Comparison of ENCODE assay signal across 9 cellular contexts in the genomic region with DNA sequence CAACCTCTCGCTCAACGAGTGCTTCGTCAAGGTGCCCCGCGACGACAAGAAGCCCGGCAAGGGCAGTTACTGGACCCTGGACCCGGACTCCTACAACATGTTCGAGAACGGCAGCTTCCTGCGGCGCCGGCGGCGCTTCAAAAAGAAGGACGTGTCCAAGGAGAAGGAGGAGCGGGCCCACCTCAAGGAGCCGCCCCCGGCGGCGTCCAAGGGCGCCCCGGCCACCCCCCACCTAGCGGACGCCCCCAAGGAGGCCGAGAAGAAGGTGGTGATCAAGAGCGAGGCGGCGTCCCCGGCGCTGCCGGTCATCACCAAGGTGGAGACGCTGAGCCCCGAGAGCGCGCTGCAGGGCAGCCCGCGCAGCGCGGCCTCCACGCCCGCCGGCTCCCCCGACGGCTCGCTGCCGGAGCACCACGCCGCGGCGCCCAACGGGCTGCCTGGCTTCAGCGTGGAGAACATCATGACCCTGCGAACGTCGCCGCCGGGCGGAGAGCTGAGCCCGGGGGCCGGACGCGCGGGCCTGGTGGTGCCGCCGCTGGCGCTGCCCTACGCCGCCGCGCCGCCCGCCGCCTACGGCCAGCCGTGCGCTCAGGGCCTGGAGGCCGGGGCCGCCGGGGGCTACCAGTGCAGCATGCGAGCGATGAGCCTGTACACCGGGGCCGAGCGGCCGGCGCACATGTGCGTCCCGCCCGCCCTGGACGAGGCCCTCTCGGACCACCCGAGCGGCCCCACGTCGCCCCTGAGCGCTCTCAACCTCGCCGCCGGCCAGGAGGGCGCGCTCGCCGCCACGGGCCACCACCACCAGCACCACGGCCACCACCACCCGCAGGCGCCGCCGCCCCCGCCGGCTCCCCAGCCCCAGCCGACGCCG. TPM values are rescaled to one million over a fixed set of nuclear protein-coding genes. Genes with fewer than 3 reads are reported as not detected.
DNase-seq lines count a peak whose midpoint lies in the region; ATAC-seq and TF ChIP-seq lines count a peak whose summit lies in the region.
"Had no signal": no experiment of that assay in that cellular context is flagged by ENCODE, and none has a peak within 500 bp of the region (broad histone marks: within the 10 kb centered on the region; RNA-seq: fewer than 3 reads in every experiment).

No MANE protein-coding gene starts in this region.

- no peaks in the 10 kb centered on the region for H3K9me3 ChIP-seq in CD4-positive, CD25-positive, alpha-beta regulatory T cell (ENCODE audit: control insufficient read depth in 2 of 2, low read length in 2 of 2)
- H3K9me3 ChIP-seq in T-helper 17 cell (ENCODE audit: control insufficient read depth, low read length, poor library complexity, severe bottlenecking) (no peaks in the 10 kb centered on the region), gastroesophageal sphincter (no peaks in the 10 kb centered on the region), osteoblast (ENCODE audit: low read depth, low read length) (no peaks in the 10 kb centered on the region)

- no peak overlapping the region for H2AFZ ChIP-seq in osteoblast (ENCODE audit: low read length)

- WGBS in gastroesophageal sphincter (ENCODE audit: low coverage in 1 of 2), 2 donors: 0% methylated on average over 14 of the region's 115 CpGs; no CpG with 5 or more reads in 1 of the 2 donors

- peaks cover 75% of the 10 kb centered on the region for H3K79me2 ChIP-seq in osteoblast (ENCODE audit: insufficient read depth, low read length)

- TF ChIP-seq CTCF in gastroesophageal sphincter (IDR thresholded peaks at IDR 0.05): no peak
- TF ChIP-seq CTCF in osteoblast (IDR thresholded peaks at IDR 0.05; ENCODE audit: extremely low read depth, low read depth, low read length): no peak
- no peak for TF ChIP-seq CTCF in GM13977 (IDR thresholded peaks at IDR 0.05; ENCODE audit: extremely low read depth, insufficient read depth, missing control alignments)

- no peak for DNase-seq in CD4-positive, CD25-positive, alpha-beta regulatory T cell
- DNase-seq in T-helper 17 cell (no peak), osteoblast (ENCODE audit: insufficient read length, low spot score, missing footprints) (peak; percentile 92), GM13977 (ENCODE audit: low spot score) (no peak)
- DNase-seq in stimulated activated CD4-positive, alpha-beta T cell treated with anti-CD3 and anti-CD28 coated beads, Interleukin-4, amount 100 ng/mL, for 4 hours: no peak
- DNase-seq: stimulated activated naive CD4-positive, alpha-beta T cell treated with Interleukin-2 at 50 U/mL for 16 hours had no signal

- H4K20me1 ChIP-seq in osteoblast (ENCODE audit: insufficient read depth, low read length): peaks cover 3% of the 10 kb centered on the region

- peaks cover 72% of the 10 kb centered on the region for H3K27me3 Mint-ChIP-seq in CD4-positive, CD25-positive, alpha-beta regulatory T cell
- H3K27me3 Mint-ChIP-seq in T-helper 17 cell: peaks cover 71% of the 10 kb centered on the region

- H3K4me3 Mint-ChIP-seq in CD4-positive, CD25-positive, alpha-beta regulatory T cell: peak overlapping the region in 3 of 4 donors; percentile 28 to 69 (median 29)
- H3K4me3 Mint-ChIP-seq in T-helper 17 cell: peak overlapping the region; percentile 50

- peak overlapping the region; percentile 62 for H3K4me2 ChIP-seq in osteoblast (ENCODE audit: insufficient read depth, low read length)

- no peak for TF ChIP-seq POLR2A in gastroesophageal sphincter (IDR thresholded peaks at IDR 0.05)

- H3K27ac ChIP-seq in CD4-positive, CD25-positive, alpha-beta regulatory T cell (ENCODE audit: insufficient read depth, low read length, poor library complexity, severe bottlenecking): no peak overlapping the region
- peak overlapping the region in 3 of 4 donors; percentile 40 to 69 (median 66) for H3K27ac ChIP-seq in gastroesophageal sphincter
- peak overlapping the region; percentile 96 for H3K27ac ChIP-seq in osteoblast (ENCODE audit: low read depth, low read length)

- no peaks in the 10 kb centered on the region for H3K36me3 Mint-ChIP-seq in CD4-positive, CD25-positive, alpha-beta regulatory T cell
- H3K36me3 Mint-ChIP-seq in T-helper 17 cell (ENCODE audit: low read depth): peaks cover 2% of the 10 kb centered on the region

- peaks cover 5 to 29% (median 13%) of the 10 kb centered on the region in 4 donors for H3K4me1 Mint-ChIP-seq in CD4-positive, CD25-positive, alpha-beta regulatory T cell
- H3K4me1 Mint-ChIP-seq in T-helper 17 cell: peaks cover 9% of the 10 kb centered on the region

- no peak overlapping the region for H3K4me3 ChIP-seq in CD4-positive, CD25-positive, alpha-beta regulatory T cell (ENCODE audit: low read depth, low read length)
- peak overlapping the region in 1 of 2 donors; percentile 42 for H3K4me3 ChIP-seq in gastroesophageal sphincter
- peak overlapping the region; percentile 97 for H3K4me3 ChIP-seq in osteoblast (ENCODE audit: insufficient read depth, low read length)

- H3K4me1 ChIP-seq in CD4-positive, CD25-positive, alpha-beta regulatory T cell (ENCODE audit: control insufficient read depth, insufficient read depth, low read length, poor library complexity, severe bottlenecking): peaks cover 15% of the 10 kb centered on the region
- H3K4me1 ChIP-seq in gastroesophageal sphincter (peaks cover 0 to 43% (median 4%) of the 10 kb centered on the region in 3 donors), osteoblast (ENCODE audit: insufficient read depth, low read length) (peaks cover 29% of the 10 kb centered on the region)

- ATAC-seq in CD4-positive, CD25-positive, alpha-beta regulatory T cell (ENCODE audit: low read depth in 2 of 2): no peak
- ATAC-seq in T-helper 17 cell (no peak), gastroesophageal sphincter (no peak), GM19452 (IDR thresholded peaks at IDR 0.05; ENCODE audit: unreplicated experiment) (no peak), GM18907 (IDR thresholded peaks at IDR 0.05; ENCODE audit: unreplicated experiment) (no peak)

- peaks cover 28% of the 10 kb centered on the region for H3K27me3 ChIP-seq in CD4-positive, CD25-positive, alpha-beta regulatory T cell (ENCODE audit: control insufficient read depth, insufficient read depth, low read length)
- H3K27me3 ChIP-seq in gastroesophageal sphincter (peaks cover 98% of the 10 kb centered on the region), osteoblast (ENCODE audit: insufficient read depth, low read length) (no peaks in the 10 kb centered on the region)

- no peaks in the 10 kb centered on the region for H3K36me3 ChIP-seq in CD4-positive, CD25-positive, alpha-beta regulatory T cell (ENCODE audit: control insufficient read depth, insufficient read depth, low read length)
- H3K36me3 ChIP-seq in gastroesophageal sphincter (no peaks in the 10 kb centered on the region), osteoblast (ENCODE audit: insufficient read depth, low read length) (peaks cover 43% of the 10 kb centered on the region)

- peaks cover 0 to 3% (median 0%) of the 10 kb centered on the region in 7 donors for H3K9me3 Mint-ChIP-seq in CD4-positive, CD25-positive, alpha-beta regulatory T cell

- H3K27ac Mint-ChIP-seq in CD4-positive, CD25-positive, alpha-beta regulatory T cell: no peak overlapping the region
- no peak overlapping the region for H3K27ac Mint-ChIP-seq in T-helper 17 cell

- in situ Hi-C loops in GM13977 (cut with MboI; ENCODE audit: low pct_unique_long_range_greater_than_20kb, low sequenced_read_pairs, unreplicated experiment): loop anchor here (10.0 kb wide), 3 partner anchors 53 to 717 kb away; a partner anchor contains a TSS

- TF ChIP-seq EP300 in gastroesophageal sphincter (IDR thresholded peaks at IDR 0.05): no peak

RNA-seq across cellular contexts. Expression of a gene that starts 1.3 kb away (rescaled TPM):
- not detected for total RNA-seq in CD4-positive, CD25-positive, alpha-beta regulatory T cell
- polyA plus RNA-seq in CD4-positive, CD25-positive, alpha-beta regulatory T cell: not detected
- total RNA-seq in T-helper 17 cell: not detected
- total RNA-seq in gastroesophageal sphincter: 1 to 10 TPM in 1 of 4 donors, under 1 TPM in 3; 0.40 to 1.5 (median 0.50) TPM
- 2.2 and 2.4 TPM in 2 replicates for total RNA-seq in osteoblast

RNA-seq across cellular contexts. Expression of a gene that starts 10.4 kb away (rescaled TPM):
- not detected for total RNA-seq in CD4-positive, CD25-positive, alpha-beta regulatory T cell
- not detected for polyA plus RNA-seq in CD4-positive, CD25-positive, alpha-beta regulatory T cell
- total RNA-seq in T-helper 17 cell: under 1 TPM in 1 of 2 donors, not detected in 1; 0.13 TPM
- total RNA-seq in gastroesophageal sphincter: under 1 TPM in 3 of 4 donors, not detected in 1; 0.25 to 0.81 (median 0.58) TPM
- 2.5 and 3.2 TPM in 2 replicates for total RNA-seq in osteoblast

RNA-seq across cellular contexts. Expression of a gene that starts 12.9 kb away (rescaled TPM):
- 18.4 TPM for total RNA-seq in CD4-positive, CD25-positive, alpha-beta regulatory T cell
- 10 to 100 TPM; 13.4 to 19.4 (median 16.2) TPM for polyA plus RNA-seq in CD4-positive, CD25-positive, alpha-beta regulatory T cell
- total RNA-seq in T-helper 17 cell (10 to 100 TPM; 10.8 to 13.1 TPM), gastroesophageal sphincter (10 to 100 TPM; 12.5 to 26.6 (median 19.3) TPM), osteoblast (18.5 and 20.3 TPM in 2 replicates)

RNA-seq across cellular contexts. Expression of a gene that starts 57.6 kb away (rescaled TPM):
- total RNA-seq in CD4-positive, CD25-positive, alpha-beta regulatory T cell: not detected
- polyA plus RNA-seq in CD4-positive, CD25-positive, alpha-beta regulatory T cell: not detected
- total RNA-seq in T-helper 17 cell: not detected
- 10 to 100 TPM; 39.7 to 81.1 (median 59.3) TPM for total RNA-seq in gastroesophageal sphincter
- not detected in 2 replicates for total RNA-seq in osteoblast
